ENCODE assay signal across 9 cellular contexts in the genomic region with DNA sequence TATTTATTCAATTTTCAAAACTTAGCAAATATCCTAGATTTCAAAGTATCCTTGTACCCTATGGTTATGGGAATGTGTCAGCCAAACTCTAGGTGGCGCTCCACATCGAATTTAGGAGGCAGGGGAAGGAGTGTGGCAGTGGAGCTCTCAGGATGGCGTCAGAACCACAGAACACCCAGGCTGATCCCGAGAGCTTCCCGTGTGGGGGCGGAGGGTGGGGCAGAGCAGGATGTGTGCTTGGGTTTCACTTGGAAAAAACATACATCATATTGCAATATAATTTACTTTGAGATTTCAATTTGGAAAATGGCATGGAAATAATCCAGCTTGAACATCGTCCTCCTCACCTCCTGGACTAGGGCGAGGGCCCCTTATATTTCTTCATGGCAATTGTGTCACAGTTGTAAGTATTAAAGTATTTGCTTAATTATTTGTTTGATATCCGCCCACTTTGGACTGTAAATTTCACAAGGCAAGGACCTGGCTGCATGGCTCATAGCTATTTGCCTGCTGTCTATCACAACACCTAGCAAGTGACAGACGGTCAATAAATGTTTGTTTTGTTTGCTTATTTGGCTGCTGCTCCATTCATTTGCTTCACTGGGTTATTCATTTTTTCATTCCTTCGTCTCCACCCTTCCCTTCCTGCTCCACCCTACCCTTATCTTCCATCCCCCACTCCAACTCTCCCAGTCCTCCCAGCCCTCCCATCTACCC.
DNase-seq lines count a peak whose midpoint lies in the region; ATAC-seq and TF ChIP-seq lines count a peak whose summit lies in the region.
"Had no signal": no experiment of that assay in that cellular context is flagged by ENCODE, and none has a peak within 500 bp of the region (broad histone marks: within the 10 kb centered on the region; RNA-seq: fewer than 3 reads in every experiment).

No MANE protein-coding gene starts in this region.

- H3K27ac ChIP-seq in right atrium auricular region = peak overlapping the region; percentile 39 to 82

- no peaks in the 10 kb centered on the region for H3K27me3 ChIP-seq in right atrium auricular region

- peaks cover 0 to 5% of the 10 kb centered on the region in 2 donors for H3K9me3 ChIP-seq in right atrium auricular region

- DNase-seq in G401 (ENCODE audit: low spot score) (peak; percentile 69), HFFc6 (peak; percentile 91), NCI-H82 treated with DMSO at 0.1 percent for 48 hours (lab: John Stamatoyannopoulos, UW; ENCODE audit: unreplicated experiment) (peak; percentile 61), amygdala (lab: John Stamatoyannopoulos, UW) (peak in 41 of 56 donors; percentile 1 to 65 (median 27)), right atrium auricular region (ENCODE audit: low spot score) (peak; percentile 81), putamen (ENCODE audit: low spot score) (peak; percentile 60)

- no peaks in the 10 kb centered on the region for H3K9me3 Mint-ChIP-seq in HFFc6
- H3K9me3 Mint-ChIP-seq: central memory CD8-positive, alpha-beta T cell had no signal

- H3K4me1 Mint-ChIP-seq in HFFc6 (ENCODE audit: low read depth) = peaks cover 83% of the 10 kb centered on the region
- H3K4me1 Mint-ChIP-seq: central memory CD8-positive, alpha-beta T cell had no signal

- H3K4me3 ChIP-seq in right atrium auricular region = peak overlapping the region; percentile 4 to 25

- peaks cover 0 to 17% of the 10 kb centered on the region in 2 donors for H3K4me1 ChIP-seq in right atrium auricular region

- H3K36me3 Mint-ChIP-seq in HFFc6 (ENCODE audit: low read depth) = peaks cover 32% of the 10 kb centered on the region

- H3K27me3 Mint-ChIP-seq in HFFc6 (ENCODE audit: insufficient read depth) = 0 out of 2 replicates have a peak, but pooled peaks cover 2% of the 10 kb centered on the region

- ATAC-seq in GM19455 (IDR thresholded peaks at IDR 0.05; ENCODE audit: unreplicated experiment) (no peak), HG02852 (IDR thresholded peaks at IDR 0.05; ENCODE audit: unreplicated experiment) (no peak)

- H3K4me3 Mint-ChIP-seq in HFFc6 = peak overlapping the region; percentile 88
- H3K4me3 Mint-ChIP-seq: central memory CD8-positive, alpha-beta T cell had no signal

- in situ Hi-C loops in G401 (cut with HindIII; ENCODE audit: low sequenced_read_pairs) = no loop called here

- TF ChIP-seq CTCF in HFFc6 (IDR thresholded peaks at IDR 0.05) (peak; percentile 91), right atrium auricular region (IDR thresholded peaks at IDR 0.05) (peak; percentile 68 to 79)

- peak overlapping the region; percentile 93 for H3K27ac Mint-ChIP-seq in HFFc6

- no peaks in the 10 kb centered on the region for H3K36me3 ChIP-seq in right atrium auricular region

Comparison
In these comparisons a context has a peak if more than half of its experiments do, and no peak if none do; other contexts are left out.
1. DNase-seq: peak in every context shown above with its lines; median percentile 91 in HFFc6; 81 in right atrium auricular region; 69 in G401; 61 in NCI-H82 treated with DMSO at 0.1 percent for 48 hours; 60 in putamen; 27 in amygdala.